In the genomic region with DNA sequence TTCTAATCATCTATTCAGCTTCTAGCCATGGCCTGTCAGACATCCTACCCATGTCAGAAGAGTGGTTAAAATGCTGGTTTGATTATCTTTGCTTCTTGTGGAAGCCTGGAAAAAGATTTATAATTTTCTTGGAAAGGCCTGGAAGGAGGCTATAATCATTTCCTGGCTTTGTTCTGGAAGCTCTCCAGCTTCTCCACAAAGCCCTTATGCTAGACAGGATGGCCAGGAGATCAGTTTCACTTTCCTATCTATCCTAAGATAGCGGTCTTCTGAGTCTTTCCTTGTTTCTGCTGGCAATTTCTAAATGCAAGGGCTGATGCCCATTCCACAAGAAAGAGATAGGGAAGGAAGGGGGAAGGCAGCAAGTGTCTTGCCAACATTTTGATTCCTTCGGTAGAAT, we compare ENCODE assay signal across 13 cellular contexts.
DNase-seq lines count a peak whose midpoint lies in the region; ATAC-seq and TF ChIP-seq lines count a peak whose summit lies in the region.
"Had no signal": no experiment of that assay in that cellular context is flagged by ENCODE, and none has a peak within 500 bp of the region (broad histone marks: within the 10 kb centered on the region; RNA-seq: fewer than 3 reads in every experiment).

No MANE protein-coding gene starts in this region.

- intact Hi-C loops in PC-9 (cut with micrococcal nuclease; ENCODE audit: unreplicated experiment) = loop anchor here (2.0 to 5.0 kb wide), 3 partner anchors 187 to 313 kb away; partner anchors contain the start of gene F3

- H3K4me3 Mint-ChIP-seq in osteocyte (ENCODE audit: unreplicated experiment) = no peak overlapping the region
- H3K4me3 Mint-ChIP-seq: CD4-positive, alpha-beta T cell; stimulated activated naive B cell treated with anti-CD40 and anti-IgM and Interleukin-4, amounts not matched to agents 10 μg/mL and 1 μg/mL and 100 μg/mL, for 72 hours had no signal

- no peak overlapping the region for H3K4me3 ChIP-seq in PC-9
- H3K4me3 ChIP-seq: cardiac muscle cell had no signal

- no peaks in the 10 kb centered on the region for H4K20me1 ChIP-seq in PC-9 (ENCODE audit: insufficient read depth)

- H3K36me3 ChIP-seq in PC-9 (ENCODE audit: low read depth) = peaks cover 6% of the 10 kb centered on the region; the same call in 1 of the 2 replicates
- H3K36me3 ChIP-seq: cardiac muscle cell had no signal

- peaks cover 31% of the 10 kb centered on the region for H3K4me1 Mint-ChIP-seq in osteocyte (ENCODE audit: unreplicated experiment)
- H3K4me1 Mint-ChIP-seq: stimulated activated naive B cell treated with anti-CD40 and anti-IgM and Interleukin-4, amounts not matched to agents 10 μg/mL and 1 μg/mL and 100 μg/mL, for 72 hours had no signal

- BruUV-seq in PC-9 (replicated peaks; lab: Mats Ljungman, UMichigan) = no TSS peak

- DNase-seq in AG09319 (ENCODE audit: extremely low read depth, low read depth) (peak; percentile 77), PC-9 (no peak), fibroblast of peridontal ligament (ENCODE audit: extremely low read depth) (peak; percentile 94), osteocyte (ENCODE audit: extremely low spot score, unreplicated experiment) (no peak), NCI-H69 (lab: John Stamatoyannopoulos, UW) (no peak), DMS79 (lab: John Stamatoyannopoulos, UW) (no peak), AG08396 (ENCODE audit: low spot score) (no peak)
- DNase-seq: activated T-cell treated with anti-CD3 and anti-CD28 coated beads, Interleukin-2, amount 50 U/mL, for 1 hour; CD4-positive, alpha-beta T cell; head of caudate nucleus; stimulated activated naive B cell treated with anti-CD40 and anti-IgM and Interleukin-4, amounts not matched to agents 10 μg/mL and 1 μg/mL and 100 μg/mL, for 72 hours had no signal

- no peaks in the 10 kb centered on the region for H3K9me3 Mint-ChIP-seq in osteocyte (ENCODE audit: unreplicated experiment)
- H3K9me3 Mint-ChIP-seq: CD4-positive, alpha-beta T cell; stimulated activated naive B cell treated with anti-CD40 and anti-IgM and Interleukin-4, amounts not matched to agents 10 μg/mL and 1 μg/mL and 100 μg/mL, for 72 hours had no signal

- H3K4me1 ChIP-seq in PC-9 (replicated peaks; ENCODE audit: insufficient read depth) = peaks cover 44% of the 10 kb centered on the region

- no peak for ATAC-seq in GM18502 (IDR thresholded peaks at IDR 0.05; ENCODE audit: poor library complexity, unreplicated experiment)
- ATAC-seq: stimulated activated naive B cell treated with anti-CD40 and anti-IgM and Interleukin-4, amounts not matched to agents 10 μg/mL and 1 μg/mL and 100 μg/mL, for 72 hours had no signal

- POLR2A ChIA-PET in PC-9 (lab: Charles Lee; ENCODE audit: unreplicated experiment) = interaction anchor here (0.6 to 0.7 kb wide), 2 partner anchors 54 to 215 kb away, joined by 4 to 6 read pairs; no protein-coding TSS in a partner anchor

- CTCF ChIA-PET in PC-9 (lab: Charles Lee) = no interaction called here

- H3K9me2 ChIP-seq in PC-9 (ENCODE audit: insufficient read depth) = no peaks in the 10 kb centered on the region

- no peaks in the 10 kb centered on the region for H3K27me3 Mint-ChIP-seq in osteocyte (ENCODE audit: unreplicated experiment)
- H3K27me3 Mint-ChIP-seq: CD4-positive, alpha-beta T cell had no signal

- H2AFZ ChIP-seq in PC-9 = no peak overlapping the region

- peak overlapping the region; percentile 85 for H3K27ac ChIP-seq in PC-9
- H3K27ac ChIP-seq: cardiac muscle cell had no signal

- H3K27ac Mint-ChIP-seq in osteocyte (ENCODE audit: unreplicated experiment) = peak overlapping the region; percentile 56
- H3K27ac Mint-ChIP-seq: CD4-positive, alpha-beta T cell; stimulated activated naive B cell treated with anti-CD40 and anti-IgM and Interleukin-4, amounts not matched to agents 10 μg/mL and 1 μg/mL and 100 μg/mL, for 72 hours had no signal

- no peaks in the 10 kb centered on the region for H3K9me3 ChIP-seq in PC-9 (ENCODE audit: insufficient read depth, low read depth)

- H3K79me2 ChIP-seq in PC-9 (ENCODE audit: low read depth) = no peaks in the 10 kb centered on the region

- 0 out of 2 replicates have a peak overlapping the region, but pooled peaks have one; percentile 66 for H3K4me2 ChIP-seq in PC-9

- peaks cover 32% of the 10 kb centered on the region for H3F3A ChIP-seq in PC-9 (ENCODE audit: insufficient read depth, low read depth)

- TF ChIP-seq CTCF in AG09319 (IDR thresholded peaks at IDR 0.05; ENCODE audit: low read depth, low read length) (no peak), PC-9 (conservative IDR thresholded peaks at IDR 0.05) (no peak), osteocyte (IDR thresholded peaks at IDR 0.05) (no peak)

- H3K27me3 ChIP-seq in PC-9 (ENCODE audit: insufficient read depth, low read depth) = no peaks in the 10 kb centered on the region
- H3K27me3 ChIP-seq: cardiac muscle cell had no signal

- no peaks in the 10 kb centered on the region for H3K36me3 Mint-ChIP-seq in osteocyte (ENCODE audit: unreplicated experiment)
- H3K36me3 Mint-ChIP-seq: stimulated activated naive B cell treated with anti-CD40 and anti-IgM and Interleukin-4, amounts not matched to agents 10 μg/mL and 1 μg/mL and 100 μg/mL, for 72 hours had no signal

Comparison
In these comparisons a context has a peak if more than half of its experiments do, and no peak if none do; other contexts are left out.
1. DNase-seq: peak in AG09319 (single experiment) and fibroblast of peridontal ligament (single experiment); none in PC-9 (0 of 2), osteocyte (single experiment), NCI-H69 (single experiment), DMS79 (single experiment) and AG08396 (single experiment).